In the genomic region with DNA sequence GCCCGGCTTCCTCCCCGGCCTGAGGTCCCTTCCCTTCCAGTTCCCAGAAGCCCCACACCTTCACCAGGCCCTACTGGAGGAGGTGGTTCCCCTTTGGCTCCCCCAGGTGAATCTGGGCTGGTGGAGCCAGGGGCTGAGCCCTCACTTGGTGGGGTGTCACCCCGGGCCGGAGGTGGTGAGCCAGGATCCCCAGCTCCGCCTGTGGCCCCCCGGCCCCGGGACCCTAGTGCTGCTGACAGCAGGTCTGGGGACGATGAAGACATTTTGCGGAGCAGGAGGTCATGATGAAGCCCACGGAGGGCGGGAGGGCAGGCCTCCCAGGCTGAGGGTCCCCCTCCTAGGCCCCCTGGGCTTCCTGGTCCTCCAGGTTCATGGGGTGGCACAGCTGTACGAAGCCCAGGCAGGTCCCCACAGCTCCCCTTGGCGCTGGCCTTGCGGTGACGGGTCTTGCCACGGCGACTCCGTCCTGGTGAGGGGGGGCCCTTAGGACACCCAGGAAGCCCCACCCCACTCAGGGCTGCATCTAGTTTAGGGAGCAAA, we compare ENCODE assay signal across 2 cellular contexts.
TF ChIP-seq lines count a peak whose summit lies in the region.

No MANE protein-coding gene starts in this region.

TF ChIP-seq in SK-N-SH treated with all-trans-retinoic acid at 6 μM for 48 hours, 23 proteins besides CTCF, POLR2A, EP300 and RAD21:
- TF ChIP-seq ZFP3 (CRISPR knock-in tag; IDR thresholded peaks at IDR 0.05) = no peak
- TF ChIP-seq, protein P1, sequence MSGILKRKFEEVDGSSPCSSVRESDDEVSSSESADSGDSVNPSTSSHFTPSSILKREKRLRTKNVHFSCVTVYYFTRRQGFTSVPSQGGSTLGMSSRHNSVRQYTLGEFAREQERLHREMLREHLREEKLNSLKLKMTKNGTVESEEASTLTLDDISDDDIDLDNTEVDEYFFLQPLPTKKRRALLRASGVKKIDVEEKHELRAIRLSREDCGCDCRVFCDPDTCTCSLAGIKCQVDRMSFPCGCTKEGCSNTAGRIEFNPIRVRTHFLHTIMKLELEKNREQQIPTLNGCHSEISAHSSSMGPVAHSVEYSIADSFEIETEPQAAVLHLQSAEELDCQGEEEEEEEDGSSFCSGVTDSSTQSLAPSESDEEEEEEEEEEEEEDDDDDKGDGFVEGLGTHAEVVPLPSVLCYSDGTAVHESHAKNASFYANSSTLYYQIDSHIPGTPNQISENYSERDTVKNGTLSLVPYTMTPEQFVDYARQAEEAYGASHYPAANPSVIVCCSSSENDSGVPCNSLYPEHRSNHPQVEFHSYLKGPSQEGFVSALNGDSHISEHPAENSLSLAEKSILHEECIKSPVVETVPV (CRISPR knock-in tag; IDR thresholded peaks at IDR 0.05) = no peak
- no peak for TF ChIP-seq SNAI2 (CRISPR knock-in tag; IDR thresholded peaks at IDR 0.05)
- TF ChIP-seq, protein P2, sequence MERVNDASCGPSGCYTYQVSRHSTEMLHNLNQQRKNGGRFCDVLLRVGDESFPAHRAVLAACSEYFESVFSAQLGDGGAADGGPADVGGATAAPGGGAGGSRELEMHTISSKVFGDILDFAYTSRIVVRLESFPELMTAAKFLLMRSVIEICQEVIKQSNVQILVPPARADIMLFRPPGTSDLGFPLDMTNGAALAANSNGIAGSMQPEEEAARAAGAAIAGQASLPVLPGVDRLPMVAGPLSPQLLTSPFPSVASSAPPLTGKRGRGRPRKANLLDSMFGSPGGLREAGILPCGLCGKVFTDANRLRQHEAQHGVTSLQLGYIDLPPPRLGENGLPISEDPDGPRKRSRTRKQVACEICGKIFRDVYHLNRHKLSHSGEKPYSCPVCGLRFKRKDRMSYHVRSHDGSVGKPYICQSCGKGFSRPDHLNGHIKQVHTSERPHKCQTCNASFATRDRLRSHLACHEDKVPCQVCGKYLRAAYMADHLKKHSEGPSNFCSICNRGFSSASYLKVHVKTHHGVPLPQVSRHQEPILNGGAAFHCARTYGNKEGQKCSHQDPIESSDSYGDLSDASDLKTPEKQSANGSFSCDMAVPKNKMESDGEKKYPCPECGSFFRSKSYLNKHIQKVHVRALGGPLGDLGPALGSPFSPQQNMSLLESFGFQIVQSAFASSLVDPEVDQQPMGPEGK (CRISPR knock-in tag; IDR thresholded peaks at IDR 0.05; ENCODE audit: borderline replicate concordance) = no peak
- no peak for TF ChIP-seq BACH2 (CRISPR knock-in tag; IDR thresholded peaks at IDR 0.05; ENCODE audit: borderline replicate concordance)
- TF ChIP-seq, protein P3, sequence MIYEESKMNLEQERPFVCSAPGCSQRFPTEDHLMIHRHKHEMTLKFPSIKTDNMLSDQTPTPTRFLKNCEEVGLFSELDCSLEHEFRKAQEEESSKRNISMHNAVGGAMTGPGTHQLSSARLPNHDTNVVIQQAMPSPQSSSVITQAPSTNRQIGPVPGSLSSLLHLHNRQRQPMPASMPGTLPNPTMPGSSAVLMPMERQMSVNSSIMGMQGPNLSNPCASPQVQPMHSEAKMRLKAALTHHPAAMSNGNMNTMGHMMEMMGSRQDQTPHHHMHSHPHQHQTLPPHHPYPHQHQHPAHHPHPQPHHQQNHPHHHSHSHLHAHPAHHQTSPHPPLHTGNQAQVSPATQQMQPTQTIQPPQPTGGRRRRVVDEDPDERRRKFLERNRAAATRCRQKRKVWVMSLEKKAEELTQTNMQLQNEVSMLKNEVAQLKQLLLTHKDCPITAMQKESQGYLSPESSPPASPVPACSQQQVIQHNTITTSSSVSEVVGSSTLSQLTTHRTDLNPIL (CRISPR knock-in tag; IDR thresholded peaks at IDR 0.05; ENCODE audit: low read depth) = no peak
- no peak for TF ChIP-seq ESRRG (CRISPR knock-in tag; IDR thresholded peaks at IDR 0.05)
- TF ChIP-seq TCF4 (CRISPR knock-in tag; IDR thresholded peaks at IDR 0.05; ENCODE audit: borderline replicate concordance) = no peak
- no peak for TF ChIP-seq RARB (CRISPR knock-in tag; IDR thresholded peaks at IDR 0.05)
- TF ChIP-seq, protein P4, sequence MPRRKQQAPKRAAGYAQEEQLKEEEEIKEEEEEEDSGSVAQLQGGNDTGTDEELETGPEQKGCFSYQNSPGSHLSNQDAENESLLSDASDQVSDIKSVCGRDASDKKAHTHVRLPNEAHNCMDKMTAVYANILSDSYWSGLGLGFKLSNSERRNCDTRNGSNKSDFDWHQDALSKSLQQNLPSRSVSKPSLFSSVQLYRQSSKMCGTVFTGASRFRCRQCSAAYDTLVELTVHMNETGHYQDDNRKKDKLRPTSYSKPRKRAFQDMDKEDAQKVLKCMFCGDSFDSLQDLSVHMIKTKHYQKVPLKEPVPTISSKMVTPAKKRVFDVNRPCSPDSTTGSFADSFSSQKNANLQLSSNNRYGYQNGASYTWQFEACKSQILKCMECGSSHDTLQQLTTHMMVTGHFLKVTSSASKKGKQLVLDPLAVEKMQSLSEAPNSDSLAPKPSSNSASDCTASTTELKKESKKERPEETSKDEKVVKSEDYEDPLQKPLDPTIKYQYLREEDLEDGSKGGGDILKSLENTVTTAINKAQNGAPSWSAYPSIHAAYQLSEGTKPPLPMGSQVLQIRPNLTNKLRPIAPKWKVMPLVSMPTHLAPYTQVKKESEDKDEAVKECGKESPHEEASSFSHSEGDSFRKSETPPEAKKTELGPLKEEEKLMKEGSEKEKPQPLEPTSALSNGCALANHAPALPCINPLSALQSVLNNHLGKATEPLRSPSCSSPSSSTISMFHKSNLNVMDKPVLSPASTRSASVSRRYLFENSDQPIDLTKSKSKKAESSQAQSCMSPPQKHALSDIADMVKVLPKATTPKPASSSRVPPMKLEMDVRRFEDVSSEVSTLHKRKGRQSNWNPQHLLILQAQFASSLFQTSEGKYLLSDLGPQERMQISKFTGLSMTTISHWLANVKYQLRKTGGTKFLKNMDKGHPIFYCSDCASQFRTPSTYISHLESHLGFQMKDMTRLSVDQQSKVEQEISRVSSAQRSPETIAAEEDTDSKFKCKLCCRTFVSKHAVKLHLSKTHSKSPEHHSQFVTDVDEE (CRISPR knock-in tag; IDR thresholded peaks at IDR 0.05) = no peak
- TF ChIP-seq ARNTL (CRISPR knock-in tag; IDR thresholded peaks at IDR 0.05; ENCODE audit: borderline replicate concordance, low read depth) = no peak
- no peak for TF ChIP-seq TOX (CRISPR knock-in tag; IDR thresholded peaks at IDR 0.05; ENCODE audit: borderline replicate concordance)
- no peak for TF ChIP-seq ISL1 (CRISPR knock-in tag; IDR thresholded peaks at IDR 0.05)
- TF ChIP-seq CSDC2 (CRISPR knock-in tag; IDR thresholded peaks at IDR 0.05) = no peak
TF ChIP-seq in SK-N-SH treated with all-trans-retinoic acid at 6 μM for 48 hours: peak in this region for 0.

TF ChIP-seq in SK-N-SH, 30 proteins besides CTCF, POLR2A, EP300 and RAD21 (continued from another document):
- TF ChIP-seq SIN3A (IDR thresholded peaks at IDR 0.05; ENCODE audit: borderline replicate concordance, low read depth, low read length) = no peak
- TF ChIP-seq, protein P5, sequence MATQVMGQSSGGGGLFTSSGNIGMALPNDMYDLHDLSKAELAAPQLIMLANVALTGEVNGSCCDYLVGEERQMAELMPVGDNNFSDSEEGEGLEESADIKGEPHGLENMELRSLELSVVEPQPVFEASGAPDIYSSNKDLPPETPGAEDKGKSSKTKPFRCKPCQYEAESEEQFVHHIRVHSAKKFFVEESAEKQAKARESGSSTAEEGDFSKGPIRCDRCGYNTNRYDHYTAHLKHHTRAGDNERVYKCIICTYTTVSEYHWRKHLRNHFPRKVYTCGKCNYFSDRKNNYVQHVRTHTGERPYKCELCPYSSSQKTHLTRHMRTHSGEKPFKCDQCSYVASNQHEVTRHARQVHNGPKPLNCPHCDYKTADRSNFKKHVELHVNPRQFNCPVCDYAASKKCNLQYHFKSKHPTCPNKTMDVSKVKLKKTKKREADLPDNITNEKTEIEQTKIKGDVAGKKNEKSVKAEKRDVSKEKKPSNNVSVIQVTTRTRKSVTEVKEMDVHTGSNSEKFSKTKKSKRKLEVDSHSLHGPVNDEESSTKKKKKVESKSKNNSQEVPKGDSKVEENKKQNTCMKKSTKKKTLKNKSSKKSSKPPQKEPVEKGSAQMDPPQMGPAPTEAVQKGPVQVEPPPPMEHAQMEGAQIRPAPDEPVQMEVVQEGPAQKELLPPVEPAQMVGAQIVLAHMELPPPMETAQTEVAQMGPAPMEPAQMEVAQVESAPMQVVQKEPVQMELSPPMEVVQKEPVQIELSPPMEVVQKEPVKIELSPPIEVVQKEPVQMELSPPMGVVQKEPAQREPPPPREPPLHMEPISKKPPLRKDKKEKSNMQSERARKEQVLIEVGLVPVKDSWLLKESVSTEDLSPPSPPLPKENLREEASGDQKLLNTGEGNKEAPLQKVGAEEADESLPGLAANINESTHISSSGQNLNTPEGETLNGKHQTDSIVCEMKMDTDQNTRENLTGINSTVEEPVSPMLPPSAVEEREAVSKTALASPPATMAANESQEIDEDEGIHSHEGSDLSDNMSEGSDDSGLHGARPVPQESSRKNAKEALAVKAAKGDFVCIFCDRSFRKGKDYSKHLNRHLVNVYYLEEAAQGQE (IDR thresholded peaks at IDR 0.05; ENCODE audit: low read depth, low read length) = no peak
- TF ChIP-seq, protein P6, sequence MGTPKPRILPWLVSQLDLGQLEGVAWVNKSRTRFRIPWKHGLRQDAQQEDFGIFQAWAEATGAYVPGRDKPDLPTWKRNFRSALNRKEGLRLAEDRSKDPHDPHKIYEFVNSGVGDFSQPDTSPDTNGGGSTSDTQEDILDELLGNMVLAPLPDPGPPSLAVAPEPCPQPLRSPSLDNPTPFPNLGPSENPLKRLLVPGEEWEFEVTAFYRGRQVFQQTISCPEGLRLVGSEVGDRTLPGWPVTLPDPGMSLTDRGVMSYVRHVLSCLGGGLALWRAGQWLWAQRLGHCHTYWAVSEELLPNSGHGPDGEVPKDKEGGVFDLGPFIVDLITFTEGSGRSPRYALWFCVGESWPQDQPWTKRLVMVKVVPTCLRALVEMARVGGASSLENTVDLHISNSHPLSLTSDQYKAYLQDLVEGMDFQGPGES (IDR thresholded peaks at IDR 0.05; ENCODE audit: low read depth, low read length) = no peak
- no peak; the same call in 1 of the 2 replicates for TF ChIP-seq POLR2AphosphoS5 (IDR thresholded peaks at IDR 0.05; ENCODE audit: low read depth, low read length)
- TF ChIP-seq RCOR1 (IDR thresholded peaks at IDR 0.05; ENCODE audit: low read length) = no peak
- TF ChIP-seq ELF1 (IDR thresholded peaks at IDR 0.05) = no peak
- no peak for TF ChIP-seq TAF1 (IDR thresholded peaks at IDR 0.05; ENCODE audit: borderline replicate concordance, low read depth, low read length)
- TF ChIP-seq GABPA (IDR thresholded peaks at IDR 0.05; ENCODE audit: low read depth) = no peak
- no peak for TF ChIP-seq SMC3 (IDR thresholded peaks at IDR 0.05; ENCODE audit: low read depth, low read length)
- no peak for TF ChIP-seq NFIC (IDR thresholded peaks at IDR 0.05; ENCODE audit: borderline replicate concordance)
- TF ChIP-seq, protein P7, sequence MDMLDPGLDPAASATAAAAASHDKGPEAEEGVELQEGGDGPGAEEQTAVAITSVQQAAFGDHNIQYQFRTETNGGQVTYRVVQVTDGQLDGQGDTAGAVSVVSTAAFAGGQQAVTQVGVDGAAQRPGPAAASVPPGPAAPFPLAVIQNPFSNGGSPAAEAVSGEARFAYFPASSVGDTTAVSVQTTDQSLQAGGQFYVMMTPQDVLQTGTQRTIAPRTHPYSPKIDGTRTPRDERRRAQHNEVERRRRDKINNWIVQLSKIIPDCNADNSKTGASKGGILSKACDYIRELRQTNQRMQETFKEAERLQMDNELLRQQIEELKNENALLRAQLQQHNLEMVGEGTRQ (IDR thresholded peaks at IDR 0.05; ENCODE audit: borderline replicate concordance, low read depth, low read length) = no peak
- TF ChIP-seq YY1 (IDR thresholded peaks at IDR 0.05; ENCODE audit: low read depth) = no peak
- TF ChIP-seq, protein P8, sequence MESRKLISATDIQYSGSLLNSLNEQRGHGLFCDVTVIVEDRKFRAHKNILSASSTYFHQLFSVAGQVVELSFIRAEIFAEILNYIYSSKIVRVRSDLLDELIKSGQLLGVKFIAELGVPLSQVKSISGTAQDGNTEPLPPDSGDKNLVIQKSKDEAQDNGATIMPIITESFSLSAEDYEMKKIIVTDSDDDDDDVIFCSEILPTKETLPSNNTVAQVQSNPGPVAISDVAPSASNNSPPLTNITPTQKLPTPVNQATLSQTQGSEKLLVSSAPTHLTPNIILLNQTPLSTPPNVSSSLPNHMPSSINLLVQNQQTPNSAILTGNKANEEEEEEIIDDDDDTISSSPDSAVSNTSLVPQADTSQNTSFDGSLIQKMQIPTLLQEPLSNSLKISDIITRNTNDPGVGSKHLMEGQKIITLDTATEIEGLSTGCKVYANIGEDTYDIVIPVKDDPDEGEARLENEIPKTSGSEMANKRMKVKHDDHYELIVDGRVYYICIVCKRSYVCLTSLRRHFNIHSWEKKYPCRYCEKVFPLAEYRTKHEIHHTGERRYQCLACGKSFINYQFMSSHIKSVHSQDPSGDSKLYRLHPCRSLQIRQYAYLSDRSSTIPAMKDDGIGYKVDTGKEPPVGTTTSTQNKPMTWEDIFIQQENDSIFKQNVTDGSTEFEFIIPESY (IDR thresholded peaks at IDR 0.05; ENCODE audit: borderline replicate concordance, low read depth) = no peak
- no peak for TF ChIP-seq RFX5 (IDR thresholded peaks at IDR 0.05; ENCODE audit: low read length)
- TF ChIP-seq CHD2 (IDR thresholded peaks at IDR 0.05; ENCODE audit: low read length, partially characterized antibody) = no peak
- TF ChIP-seq, protein P9, sequence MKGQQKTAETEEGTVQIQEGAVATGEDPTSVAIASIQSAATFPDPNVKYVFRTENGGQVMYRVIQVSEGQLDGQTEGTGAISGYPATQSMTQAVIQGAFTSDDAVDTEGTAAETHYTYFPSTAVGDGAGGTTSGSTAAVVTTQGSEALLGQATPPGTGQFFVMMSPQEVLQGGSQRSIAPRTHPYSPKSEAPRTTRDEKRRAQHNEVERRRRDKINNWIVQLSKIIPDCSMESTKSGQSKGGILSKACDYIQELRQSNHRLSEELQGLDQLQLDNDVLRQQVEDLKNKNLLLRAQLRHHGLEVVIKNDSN (IDR thresholded peaks at IDR 0.05; ENCODE audit: borderline replicate concordance, low read depth) = no peak
- TF ChIP-seq FOXM1 (IDR thresholded peaks at IDR 0.05; ENCODE audit: low read depth) = no peak
- TF ChIP-seq, protein P10, sequence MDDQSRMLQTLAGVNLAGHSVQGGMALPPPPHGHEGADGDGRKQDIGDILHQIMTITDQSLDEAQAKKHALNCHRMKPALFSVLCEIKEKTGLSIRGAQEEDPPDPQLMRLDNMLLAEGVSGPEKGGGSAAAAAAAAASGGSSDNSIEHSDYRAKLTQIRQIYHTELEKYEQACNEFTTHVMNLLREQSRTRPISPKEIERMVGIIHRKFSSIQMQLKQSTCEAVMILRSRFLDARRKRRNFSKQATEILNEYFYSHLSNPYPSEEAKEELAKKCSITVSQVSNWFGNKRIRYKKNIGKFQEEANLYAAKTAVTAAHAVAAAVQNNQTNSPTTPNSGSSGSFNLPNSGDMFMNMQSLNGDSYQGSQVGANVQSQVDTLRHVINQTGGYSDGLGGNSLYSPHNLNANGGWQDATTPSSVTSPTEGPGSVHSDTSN (IDR thresholded peaks at IDR 0.05) = no peak
- TF ChIP-seq EZH2phosphoT487 (IDR thresholded peaks at IDR 0.05; ENCODE audit: borderline replicate concordance, low read depth) = no peak
